Comparison of ENCODE assay signal across 1 cellular context in genomic region chr1:6577831-6578525, GRCh38.
TF ChIP-seq lines count a peak whose summit lies in the region.

No MANE protein-coding gene starts in this region.

TF ChIP-seq in HepG2, 621 proteins besides CTCF, POLR2A, EP300 and RAD21:
- TF ChIP-seq SOX13 (IDR thresholded peaks at IDR 0.05) (no peak), SOX13 (CRISPR knock-in tag; conservative IDR thresholded peaks at IDR 0.05 in 1 of 2, IDR thresholded peaks at IDR 0.05 in 1 of 2) (0 out of 4 replicates have a peak, but pooled peaks of 1 of the 2 experiments have one; percentile 8), TEAD3 (CRISPR knock-in tag; optimal IDR thresholded peaks at IDR 0.05; ENCODE audit: borderline replicate concordance) (peak; percentile 8), HMG20B (CRISPR knock-in tag; conservative IDR thresholded peaks at IDR 0.05) (no peak), CREB1 (IDR thresholded peaks at IDR 0.05) (no peak), CREB1 (CRISPR knock-in tag; IDR thresholded peaks at IDR 0.05) (peak; percentile 22; the same call in 1 of the 2 replicates), XRCC5 (optimal IDR thresholded peaks at IDR 0.05; ENCODE audit: low read length) (peak; percentile 31), RBFOX2 (IDR thresholded peaks at IDR 0.05; ENCODE audit: low read depth, low read length) (no peak)
TF ChIP-seq in HepG2: peak in this region for 4.
